ENCODE assay signal across 26 cellular contexts in the genomic region with DNA sequence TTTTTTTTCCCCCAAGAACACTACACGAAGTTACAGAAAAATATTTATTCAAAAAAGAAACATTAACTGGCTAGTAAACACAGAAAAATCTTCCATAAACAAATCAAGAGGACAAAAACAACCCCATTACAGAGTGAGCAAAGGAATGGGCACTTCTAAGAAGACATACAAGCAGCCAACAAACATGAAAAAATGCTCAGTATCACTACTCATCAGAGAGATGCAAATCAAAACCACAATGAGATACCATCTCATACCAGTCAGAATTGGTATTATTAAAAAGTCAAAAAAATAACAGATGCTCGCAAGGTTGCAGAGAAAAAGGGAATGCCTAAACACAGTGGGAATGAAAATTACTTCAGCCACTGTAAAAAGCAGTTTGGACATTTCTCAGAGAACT.
DNase-seq lines count a peak whose midpoint lies in the region; ATAC-seq, FAIRE-seq and TF ChIP-seq lines count a peak whose summit lies in the region.
"Had no signal": no experiment of that assay in that cellular context is flagged by ENCODE, and none has a peak within 500 bp of the region (broad histone marks: within the 10 kb centered on the region; RNA-seq: fewer than 3 reads in every experiment).

No MANE protein-coding gene starts in this region.

- no peak overlapping the region for H2BK20ac ChIP-seq in IMR-90 (ENCODE audit: low read depth, low read length)

- CTCF ChIA-PET in IMR-90 (lab: Yijun Ruan, JAX) (no interaction called here), GM12878 (lab: Yijun Ruan, JAX) (no interaction called here), WTC11 (lab: Charles Lee) (no interaction called here)

- no peaks in the 10 kb centered on the region for H3K4me1 Mint-ChIP-seq in activated CD4-positive, alpha-beta T cell treated with anti-CD3 and anti-CD28 coated beads, Interleukin-2, amount 10 ng/mL, durations not matched to agents 24 days and 14 days
- peaks cover 5% of the 10 kb centered on the region; the same call in 1 of the 2 replicates for H3K4me1 Mint-ChIP-seq in WTC11
- H3K4me1 Mint-ChIP-seq: B cell, T-cell had no signal

- H3K9me3 ChIP-seq in IMR-90 (ENCODE audit: control insufficient read depth, insufficient read depth, low read length) (no peaks in the 10 kb centered on the region), GM12878 (replicated peaks; ENCODE audit: control insufficient read depth, insufficient read depth, low read length) (no peaks in the 10 kb centered on the region; the same call in 1 of the 3 replicates), spleen (no peaks in the 10 kb centered on the region)
- H3K9me3 ChIP-seq: Caco-2, gastroesophageal sphincter, HAP-1, stomach had no signal

- H3K27me3 ChIP-seq in IMR-90 (ENCODE audit: control insufficient read depth, insufficient read depth, low read length) (no peaks in the 10 kb centered on the region), GM12878 (replicated peaks in 1 of 2; ENCODE audit: control insufficient read depth in 2 of 2, insufficient read depth in 2 of 2, low read length in 1 of 2) (no peaks in the 10 kb centered on the region), spleen (replicated peaks in 1 of 7) (no peaks in the 10 kb centered on the region)
- H3K27me3 ChIP-seq: cardiac muscle cell, dorsolateral prefrontal cortex, gastroesophageal sphincter, stomach had no signal

- H3K36me3 Mint-ChIP-seq in activated CD4-positive, alpha-beta T cell treated with anti-CD3 and anti-CD28 coated beads, Interleukin-2, amount 10 ng/mL, durations not matched to agents 24 days and 14 days (ENCODE audit: low read depth): no peaks in the 10 kb centered on the region
- H3K36me3 Mint-ChIP-seq in WTC11: peaks cover 26% of the 10 kb centered on the region
- H3K36me3 Mint-ChIP-seq: T-cell had no signal

- TF ChIP-seq EP300 in GM12878 (IDR thresholded peaks at IDR 0.05; ENCODE audit: borderline replicate concordance in 1 of 2, control insufficient read depth in 1 of 2, low read depth in 2 of 2, low read length in 2 of 2): no peak

- H3K9me3 Mint-ChIP-seq in activated CD4-positive, alpha-beta T cell treated with anti-CD3 and anti-CD28 coated beads, Interleukin-2, amount 10 ng/mL, durations not matched to agents 24 days and 14 days: no peaks in the 10 kb centered on the region
- peaks cover 18% of the 10 kb centered on the region for H3K9me3 Mint-ChIP-seq in WTC11
- H3K9me3 Mint-ChIP-seq: type B pancreatic cell had no signal

- intact Hi-C loops in activated CD4-positive, alpha-beta T cell treated with anti-CD3 and anti-CD28 coated beads, Interleukin-2, amount 10 ng/mL, durations not matched to agents 24 days and 14 days (cut with micrococcal nuclease): no loop called here
- intact Hi-C loops in IMR-90 (cut with micrococcal nuclease) (no loop called here), GM12878 (cut with micrococcal nuclease; ENCODE audit: unreplicated experiment) (no loop called here), spleen (cut with DNase I; ENCODE audit: low total_unique reads) (no loop called here)

- H3K9me1 ChIP-seq in IMR-90 (ENCODE audit: insufficient read depth, low read length): no peaks in the 10 kb centered on the region; the same call in 1 of the 2 replicates

- H3K56ac ChIP-seq in IMR-90 (ENCODE audit: extremely low read depth, insufficient read depth, low read length): no peak overlapping the region

- no peak for TF ChIP-seq POLR2A in IMR-90 (IDR thresholded peaks at IDR 0.05; ENCODE audit: low read depth, low read length)
- no peak for TF ChIP-seq POLR2A in GM12878 (IDR thresholded peaks at IDR 0.05; ENCODE audit: low read depth, low read length)
- no peak for TF ChIP-seq POLR2A in spleen (IDR thresholded peaks at IDR 0.05)

- no peak overlapping the region for H2BK120ac ChIP-seq in IMR-90 (ENCODE audit: low read depth, low read length)

- H2AK5ac ChIP-seq in IMR-90 (ENCODE audit: low read depth, low read length): no peak overlapping the region

- no peaks in the 10 kb centered on the region for H3K27me3 Mint-ChIP-seq in activated CD4-positive, alpha-beta T cell treated with anti-CD3 and anti-CD28 coated beads, Interleukin-2, amount 10 ng/mL, durations not matched to agents 24 days and 14 days
- no peaks in the 10 kb centered on the region for H3K27me3 Mint-ChIP-seq in WTC11 (ENCODE audit: low read depth)
- H3K27me3 Mint-ChIP-seq: B cell, T-cell, type B pancreatic cell had no signal

- H3K9ac ChIP-seq in IMR-90 (ENCODE audit: low read depth, low read length): no peak overlapping the region
- no peak overlapping the region for H3K9ac ChIP-seq in GM12878 (ENCODE audit: control insufficient read depth, insufficient read depth, low read length)

- no peak overlapping the region for H2AK9ac ChIP-seq in IMR-90 (replicated peaks; ENCODE audit: low read depth, low read length, poor library complexity)

- H3K14ac ChIP-seq in IMR-90 (replicated peaks; ENCODE audit: low read depth, low read length): no peak overlapping the region

- FAIRE-seq in GM12878 (lab: Jason Lieb, UNC): no peak

- H3K4me2 ChIP-seq in IMR-90 (ENCODE audit: low read depth, low read length) (no peak overlapping the region), GM12878 (ENCODE audit: control insufficient read depth, insufficient read depth) (no peak overlapping the region)

- in situ Hi-C loops in IMR-90 (cut with MboI; ENCODE audit: low sequenced_read_pairs) (no loop called here), GM12878 (cut with MboI) (no loop called here)

- no peak overlapping the region for H2BK15ac ChIP-seq in IMR-90 (ENCODE audit: low read depth, low read length)

- no peak overlapping the region for H3K4me3 ChIP-seq in IMR-90 (ENCODE audit: insufficient read depth, low read depth, low read length)
- H3K4me3 ChIP-seq in GM12878: no peak overlapping the region
- H3K4me3 ChIP-seq in spleen: no peak overlapping the region
- H3K4me3 ChIP-seq: cardiac muscle cell, dorsolateral prefrontal cortex, gastroesophageal sphincter, HAP-1, lung, stomach had no signal

- H3K23ac ChIP-seq in IMR-90 (ENCODE audit: low read depth, low read length): no peak overlapping the region

- H3K4me3 Mint-ChIP-seq in activated CD4-positive, alpha-beta T cell treated with anti-CD3 and anti-CD28 coated beads, Interleukin-2, amount 10 ng/mL, durations not matched to agents 24 days and 14 days: no peak overlapping the region
- H3K4me3 Mint-ChIP-seq in WTC11: no peak overlapping the region
- H3K4me3 Mint-ChIP-seq: B cell, T-cell, type B pancreatic cell had no signal

- H4K20me1 ChIP-seq in IMR-90 (ENCODE audit: insufficient read depth, low read length) (no peaks in the 10 kb centered on the region), GM12878 (ENCODE audit: control insufficient read depth, insufficient read depth) (no peaks in the 10 kb centered on the region)

- POLR2A ChIA-PET in IMR-90 (lab: Charles Lee; ENCODE audit: unreplicated experiment) (no interaction called here), GM12878 (lab: Charles Lee) (no interaction called here), WTC11 (lab: Charles Lee) (no interaction called here)

- H3K4me1 ChIP-seq in IMR-90 (ENCODE audit: control insufficient read depth, insufficient read depth, low read length) (no peaks in the 10 kb centered on the region), GM12878 (ENCODE audit: control insufficient read depth, insufficient read depth, low read length) (no peaks in the 10 kb centered on the region), spleen (no peaks in the 10 kb centered on the region)
- H3K4me1 ChIP-seq: gastroesophageal sphincter had no signal

- no peaks in the 10 kb centered on the region for H3K36me3 ChIP-seq in IMR-90 (ENCODE audit: control insufficient read depth, insufficient read depth, low read length)
- no peaks in the 10 kb centered on the region for H3K36me3 ChIP-seq in GM12878 (ENCODE audit: control insufficient read depth in 2 of 2, insufficient read depth in 2 of 2, low read length in 1 of 2)
- H3K36me3 ChIP-seq in spleen: no peaks in the 10 kb centered on the region
- H3K36me3 ChIP-seq: cardiac muscle cell had no signal

- H4K5ac ChIP-seq in IMR-90 (ENCODE audit: low read depth, low read length): no peak overlapping the region

- WGBS in IMR-90 (ENCODE audit: extremely low coverage in 2 of 2, insufficient read length in 1 of 2), 2 experiments: no CpG with 5 or more reads among the region's 2 CpGs
- WGBS in GM12878 (ENCODE audit: insufficient coverage, insufficient replicate concordance, low lambda C conversion rate, missing lambda C conversion rate): 16% methylated on average over 2 of the region's 2 CpGs
- 70 to 94% (median 80%) methylated on average over 2 of the region's 2 CpGs for WGBS in spleen, 5 donors

- dilution Hi-C loops in IMR-90 (cut with HindIII; ENCODE audit: low sequenced_read_pairs, unreplicated experiment): no loop called here

- SMC1A ChIA-PET in GM12878 (lab: Charles Lee; ENCODE audit: uncharacterized antibody, unreplicated experiment): no interaction called here

- no peak overlapping the region for H3K4ac ChIP-seq in IMR-90 (ENCODE audit: low read depth, low read length)

- no peak overlapping the region for H3K27ac Mint-ChIP-seq in activated CD4-positive, alpha-beta T cell treated with anti-CD3 and anti-CD28 coated beads, Interleukin-2, amount 10 ng/mL, durations not matched to agents 24 days and 14 days
- no peak overlapping the region for H3K27ac Mint-ChIP-seq in WTC11
- H3K27ac Mint-ChIP-seq: B cell, T-cell, type B pancreatic cell had no signal

- no peak overlapping the region for H2BK5ac ChIP-seq in IMR-90 (ENCODE audit: low read depth, low read length, poor library complexity, severe bottlenecking)

- BruUV-seq in IMR-90 (replicated peaks; lab: Mats Ljungman, UMichigan): no TSS peak
- BruUV-seq in GM12878 (replicated peaks; lab: Mats Ljungman, UMichigan): no TSS peak

- H4K91ac ChIP-seq in IMR-90 (ENCODE audit: insufficient read depth, low read depth, low read length): no peak overlapping the region

- H4K8ac ChIP-seq in IMR-90 (ENCODE audit: low read depth in 2 of 2, low read length in 2 of 2): no peak overlapping the region

- H3K79me1 ChIP-seq in IMR-90 (ENCODE audit: low read depth in 1 of 2, low read length in 2 of 2): no peaks in the 10 kb centered on the region

- ATAC-seq in IMR-90 (ENCODE audit: low read depth) (peak; percentile 48; the same call in 1 of the 2 replicates), GM12878 (peak; percentile 67), WTC11 (no peak)
- ATAC-seq: gastroesophageal sphincter, T-cell had no signal

- no peak for TF ChIP-seq CTCF in IMR-90 (conservative IDR thresholded peaks at IDR 0.05; ENCODE audit: low read depth, low read length)
- TF ChIP-seq CTCF in GM12878 (IDR thresholded peaks at IDR 0.05 in 2 of 3, conservative IDR thresholded peaks at IDR 0.05 in 1 of 3; ENCODE audit: control insufficient read depth in 2 of 3, extremely low read depth in 1 of 3, insufficient read depth in 1 of 3, low read depth in 3 of 3, low read length in 3 of 3): no peak
- no peak for TF ChIP-seq CTCF in WTC11 (IDR thresholded peaks at IDR 0.05)
- no peak for TF ChIP-seq CTCF in spleen (IDR thresholded peaks at IDR 0.05 in 8 of 11, conservative IDR thresholded peaks at IDR 0.05 in 3 of 11)

- no peak for TF ChIP-seq RAD21 in IMR-90 (IDR thresholded peaks at IDR 0.05; ENCODE audit: low read length)
- no peak for TF ChIP-seq RAD21 in GM12878 (IDR thresholded peaks at IDR 0.05; ENCODE audit: insufficient read depth, low read depth, low read length)

- RAD21 ChIA-PET in GM12878 (lab: Charles Lee; ENCODE audit: unreplicated experiment): no interaction called here

- no peaks in the 10 kb centered on the region for H3K79me2 ChIP-seq in GM12878 (ENCODE audit: control insufficient read depth, insufficient read depth, low read length)

- H3K27ac ChIP-seq in IMR-90 (ENCODE audit: insufficient read depth, low read length) (no peak overlapping the region), GM12878 (ENCODE audit: control insufficient read depth, insufficient read depth) (no peak overlapping the region), spleen (no peak overlapping the region)
- H3K27ac ChIP-seq: 22Rv1, cardiac muscle cell, dorsolateral prefrontal cortex, gastroesophageal sphincter, stomach had no signal

- no peak overlapping the region for H2AFZ ChIP-seq in IMR-90 (replicated peaks; ENCODE audit: low read length, poor library complexity)
- H2AFZ ChIP-seq in GM12878 (ENCODE audit: control insufficient read depth, low read depth, low read length): no peak overlapping the region

- peak; percentile 10 for DNase-seq in activated CD4-positive, alpha-beta T cell treated with anti-CD3 and anti-CD28 coated beads, Interleukin-2, amount 10 ng/mL, durations not matched to agents 24 days and 14 days
- DNase-seq in activated CD4-positive, alpha-beta T cell treated with anti-CD3 and anti-CD28 coated beads for 4 hours: no peak
- DNase-seq in IMR-90 (peak; percentile 14), GM12878 (ENCODE audit: low read depth, low spot score) (no peak), NCI-H774 (lab: John Stamatoyannopoulos, UW) (no peak), WTC11 (ENCODE audit: low spot score) (no peak), hepatic stellate cell (ENCODE audit: low spot score) (no peak), spleen (no peak)
- DNase-seq: activated CD4-positive, alpha-beta T cell treated with anti-CD3 and anti-CD28 coated beads, Interleukin-2, amount 50 U/mL, for 1 hour; activated CD8-positive, alpha-beta memory T cell treated with anti-CD3 and anti-CD28 coated beads, Interleukin-2, amount 50 U/mL, for 4 hours; Caco-2; DND-41; dorsolateral prefrontal cortex; NCI-H1436; NCI-H69; nucleus accumbens; SHP77; stomach; T-cell had no signal

- no peak overlapping the region for H3K18ac ChIP-seq in IMR-90 (ENCODE audit: low read depth, low read length)

Comparison
In these comparisons a context has a peak if more than half of its experiments do, and no peak if none do; other contexts are left out.
1. DNase-seq: peak in activated CD4-positive, alpha-beta T cell treated with anti-CD3 and anti-CD28 coated beads, Interleukin-2, amount 10 ng/mL, durations not matched to agents 24 days and 14 days (single experiment) and IMR-90 (single experiment); none in activated CD4-positive, alpha-beta T cell treated with anti-CD3 and anti-CD28 coated beads for 4 hours (0 of 2), GM12878 (single experiment), NCI-H774 (single experiment), WTC11 (single experiment), hepatic stellate cell (single experiment) and spleen (single experiment).